Comparison of ENCODE assay signal across 8 cellular contexts in genomic region chr6:170554086-170554887, GRCh38. TPM values are rescaled to one million over a fixed set of nuclear protein-coding genes. Genes with fewer than 3 reads are reported as not detected.
DNase-seq lines count a peak whose midpoint lies in the region; ATAC-seq and TF ChIP-seq lines count a peak whose summit lies in the region.

TBP (plus strand) TSS chr6:170554369; CDS start chr6:170557030, 2,661 bp downstream.

- H4K8ac ChIP-seq in H9 (replicated peaks; ENCODE audit: insufficient read length, low read depth, low read length) = no peak within 1 kb of the TSS

- H4K5ac ChIP-seq in H9 (ENCODE audit: insufficient read length, low read depth, low read length) = no peak within 1 kb of the TSS

- no peak within 1 kb of the TSS for H2BK5ac ChIP-seq in H9 (ENCODE audit: insufficient read length, low read length)

- H3K14ac ChIP-seq in H9 (ENCODE audit: insufficient read depth, low read length) = peak within 1 kb of the TSS; percentile 52

- H3K4me3 Mint-ChIP-seq in H9 (no peak within 1 kb of the TSS), natural killer cell (no peak within 1 kb of the TSS)

- H2BK20ac ChIP-seq in H9 (ENCODE audit: low read depth, low read length, poor library complexity, severe bottlenecking) = no peak within 1 kb of the TSS

- H2BK15ac ChIP-seq in H9 (ENCODE audit: low read depth, low read length) = no peak within 1 kb of the TSS

- H3K4ac ChIP-seq in H9 (ENCODE audit: low read depth, low read length) = no peak within 1 kb of the TSS

- H2AK5ac ChIP-seq in H9 (ENCODE audit: insufficient read length, low read length) = no peak within 1 kb of the TSS

- no peaks in the 10 kb centered on the region for H4K20me1 ChIP-seq in H9 (ENCODE audit: control insufficient read depth, insufficient read depth, insufficient read length)

- H2BK120ac ChIP-seq in H9 (ENCODE audit: low read depth, low read length, poor library complexity, severe bottlenecking) = no peak within 1 kb of the TSS

- H3K18ac ChIP-seq in H9 (ENCODE audit: insufficient read length, low read depth, low read length) = peak within 1 kb of the TSS; percentile 15

- intact Hi-C loops in natural killer cell (cut with micrococcal nuclease) = loop anchor here (1.0 to 5.0 kb wide), 3 partner anchors 30 to 852 kb away; partner anchors contain the start of genes C6orf120, DYNLT2, ERMARD and PDCD2

- no peak within 1 kb of the TSS for H3K23ac ChIP-seq in H9 (ENCODE audit: insufficient read length, low read depth, low read length)

- no peak within 1 kb of the TSS for H3K27ac ChIP-seq in H9 (ENCODE audit: insufficient read length, low read depth, low read length)

- H3K79me1 ChIP-seq in H9 (ENCODE audit: insufficient read depth, low read depth, low read length, poor library complexity, severe bottlenecking) = peaks cover 7% of the 10 kb centered on the region

- DNase-seq in H9 (peak; percentile 99), M059J (ENCODE audit: low read depth) (peak; percentile 99), fibroblast of pulmonary artery (ENCODE audit: low read depth) (peak; percentile 99), natural killer cell (peak; percentile 98)
- DNase-seq in activated T-helper 9 cell treated with anti-CD3 and anti-CD28 coated beads, Interleukin-2, amount 50 U/mL, for 16 hours (ENCODE audit: low read depth) = peak; percentile 95
- DNase-seq in stimulated activated naive CD4-positive, alpha-beta T cell treated with Interleukin-2 at 50 U/mL for 16 hours (lab: John Stamatoyannopoulos, UW) = peak; percentile 97

- H3K4me1 Mint-ChIP-seq in H9 (peaks cover 13 to 16% of the 10 kb centered on the region in 2 experiments), natural killer cell (peaks cover 5 to 31% of the 10 kb centered on the region in 2 donors)

- H2BK12ac ChIP-seq in H9 (ENCODE audit: insufficient read length, low read depth, low read length) = no peak within 1 kb of the TSS

- peak within 1 kb of the TSS; percentile 0 for H3K56ac ChIP-seq in H9 (ENCODE audit: insufficient read length, low read depth, low read length)

- H3K4me1 ChIP-seq in ES-I3 (ENCODE audit: insufficient read depth, low read length) = peaks cover 15% of the 10 kb centered on the region; the same call in 1 of the 2 replicates
- no peaks in the 10 kb centered on the region for H3K4me1 ChIP-seq in H9 (ENCODE audit: insufficient read depth, low read length)

- TF ChIP-seq CTCF in H9 (conservative IDR thresholded peaks at IDR 0.05) = no peak
- no peak for TF ChIP-seq CTCF in fibroblast of pulmonary artery (IDR thresholded peaks at IDR 0.05; ENCODE audit: low read length, missing control alignments)
- no peak for TF ChIP-seq CTCF in natural killer cell (IDR thresholded peaks at IDR 0.05)

- no peak within 1 kb of the TSS for H3T11ph ChIP-seq in H9 (ENCODE audit: low read length)

- H3K9me3 Mint-ChIP-seq in H9 (no peaks in the 10 kb centered on the region), natural killer cell (no peaks in the 10 kb centered on the region)

- peaks cover 4% of the 10 kb centered on the region for H3K23me2 ChIP-seq in H9 (ENCODE audit: insufficient read length, low read depth, low read length, poor library complexity, severe bottlenecking)

- H3K36me3 Mint-ChIP-seq in H9 (ENCODE audit: insufficient read depth in 1 of 3, low read depth in 3 of 3) (peaks cover 5 to 30% (median 19%) of the 10 kb centered on the region in 3 experiments; a peak in 6 of 7 replicates), natural killer cell (no peaks in the 10 kb centered on the region)

- H2AFZ ChIP-seq in H9 (ENCODE audit: low read length) = peak within 1 kb of the TSS; percentile 63

- H3K9me3 ChIP-seq in ES-I3 (ENCODE audit: control insufficient read depth, insufficient read depth, low read length) = no peaks in the 10 kb centered on the region
- no peaks in the 10 kb centered on the region for H3K9me3 ChIP-seq in H9 (ENCODE audit: control insufficient read depth, low read depth, low read length)

- H3K27me3 ChIP-seq in H9 (ENCODE audit: insufficient read depth, low read length) = no peaks in the 10 kb centered on the region

- peak within 1 kb of the TSS; percentile 86 for H3K9ac ChIP-seq in ES-I3 (ENCODE audit: low read depth, low read length)
- H3K9ac ChIP-seq in H9 (ENCODE audit: extremely low read depth, insufficient read length, low read length) = peak within 1 kb of the TSS; percentile 89

- peaks cover 8% of the 10 kb centered on the region for H3K36me3 ChIP-seq in ES-I3 (ENCODE audit: insufficient read depth, low read length)

- peak within 1 kb of the TSS; percentile 87 for H3K4me2 ChIP-seq in H9 (ENCODE audit: insufficient read depth, insufficient read length, low read length)

- TF ChIP-seq POLR2A in Raji (IDR thresholded peaks at IDR 0.05; ENCODE audit: insufficient read depth, low read depth, low read length) = peak; percentile 78

- no peak within 1 kb of the TSS for H4K91ac ChIP-seq in H9 (ENCODE audit: insufficient read length, low read depth, low read length)

- H3K4me3 ChIP-seq in fibroblast of pulmonary artery (replicated peaks; ENCODE audit: low read depth, low read length) = peak within 1 kb of the TSS; percentile 95

- ATAC-seq in natural killer cell = peak; percentile 88 to 97 (median 92)

- WGBS in H9 (ENCODE audit: extremely low coverage, insufficient read length, low lambda C conversion rate) = no CpG with 5 or more reads among the region's 48 CpGs

- H3K27ac Mint-ChIP-seq in H9 (no peak within 1 kb of the TSS), natural killer cell (no peak within 1 kb of the TSS)

- H3K27me3 Mint-ChIP-seq in H9 (ENCODE audit: low read depth) = no peaks in the 10 kb centered on the region
- H3K27me3 Mint-ChIP-seq in natural killer cell (ENCODE audit: low read depth in 2 of 2) = no peaks in the 10 kb centered on the region

- peaks cover 46% of the 10 kb centered on the region for H3K79me2 ChIP-seq in H9 (ENCODE audit: insufficient read depth, low read length)

RNA-seq across cellular contexts. Expression of gene TBP, which starts in this region (rescaled TPM):
- 22.6 and 24.3 TPM in 2 replicates for total RNA-seq in H9 (2021)
- 22.9 and 24.5 TPM in 2 replicates for total RNA-seq in M059J (2014; rRNA removed; shearing (Covaris generic))
- 10 to 100 TPM; 13.0 to 18.4 (median 14.2) TPM for total RNA-seq in natural killer cell
